In the genomic region with DNA sequence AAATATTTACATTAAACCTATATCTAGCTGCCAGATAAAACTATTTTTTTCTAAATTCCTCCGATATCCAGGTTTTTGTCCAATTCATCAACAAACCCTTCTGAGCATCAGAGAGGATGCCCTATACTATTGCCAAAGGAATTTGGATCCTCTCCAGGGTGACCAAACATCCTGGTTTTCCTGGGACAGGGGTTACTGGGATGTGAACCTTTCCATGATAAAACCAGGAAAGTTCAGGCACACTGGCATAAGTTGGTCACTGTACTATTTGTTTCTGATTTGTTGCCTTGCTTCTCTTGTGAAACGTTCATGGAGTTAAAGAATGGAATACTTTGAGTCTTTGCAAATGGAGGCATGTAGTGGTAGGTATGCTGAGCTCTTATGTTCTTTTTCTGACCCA, we compare ENCODE assay signal across 25 cellular contexts.
"Had no signal": no experiment of that assay in that cellular context is flagged by ENCODE, and none has a peak within 500 bp of the region (broad histone marks: within the 10 kb centered on the region; RNA-seq: fewer than 3 reads in every experiment).

No MANE protein-coding gene starts in this region.

- H3K79me2 ChIP-seq: hepatocyte had no signal

- DNase-seq: heart left ventricle; kidney glomerular epithelial cell; left cardiac atrium; left lung; mesendoderm; midbrain; mucosa of descending colon; naive thymus-derived CD4-positive, alpha-beta T cell; ovary; spleen; stimulated activated CD4-positive, alpha-beta T cell treated with anti-CD3 and anti-CD28 coated beads, Interleukin-4, amount 100 ng/mL, for 24 hours; stimulated activated naive CD4-positive, alpha-beta T cell; tibial artery; upper lobe of right lung had no signal

- H3K36me3 ChIP-seq: heart left ventricle, left lung, ovary, right atrium auricular region, spleen, suprapubic skin, thoracic aorta, tibial artery, upper lobe of right lung had no signal

- FAIRE-seq: keratinocyte, urothelium cell line had no signal

- H3K4me2 ChIP-seq: hepatocyte had no signal

- H3K27ac ChIP-seq: heart left ventricle, hepatocyte, left lung, ovary, right atrium auricular region, skin epidermis, spleen, suprapubic skin, thoracic aorta, tibial artery, upper lobe of right lung had no signal

- H3K9me3 ChIP-seq: heart left ventricle, left lung, mucosa of descending colon, ovary, right atrium auricular region, spleen, suprapubic skin, thoracic aorta, tibial artery, upper lobe of right lung had no signal

- H3K4me3 ChIP-seq: heart left ventricle, hepatocyte, left lung, lung, mucosa of descending colon, ovary, right atrium auricular region, skin epidermis, spleen, suprapubic skin, thoracic aorta, tibial artery, upper lobe of right lung had no signal

- ATAC-seq: heart left ventricle; left cardiac atrium; left lung; mucosa of descending colon; naive thymus-derived CD4-positive, alpha-beta T cell; natural killer cell treated with Interleukin-12 subunit alpha and Interleukin-12 subunit beta and Interleukin-15 and Interleukin-18, amount 100 ng/mL, for 72 hours; sciatic nerve; stimulated activated effector memory CD8-positive, alpha-beta T cell treated with anti-CD3 and anti-CD28 coated beads, Interleukin-12 subunit alpha, Interleukin-12 subunit beta, amount 100 ng/mL, for 72 hours; upper lobe of right lung had no signal

- H3K27me3 ChIP-seq: heart left ventricle, hepatocyte, left lung, ovary, right atrium auricular region, spleen, suprapubic skin, tibial artery, upper lobe of right lung had no signal

- H2AFZ ChIP-seq: hepatocyte had no signal

- H3K4me1 ChIP-seq: left lung, right atrium auricular region, suprapubic skin, tibial artery, upper lobe of right lung had no signal
